Comparison of ENCODE assay signal across 8 cellular contexts in genomic region chr5:177403826-177404640, GRCh38. TPM values are rescaled to one million over a fixed set of nuclear protein-coding genes. Genes with fewer than 3 reads are reported as not detected.
DNase-seq lines count a peak whose midpoint lies in the region; ATAC-seq, FAIRE-seq and TF ChIP-seq lines count a peak whose summit lies in the region.

No MANE protein-coding gene starts in this region.

- H3K27ac ChIP-seq in testis = no peak overlapping the region

- no peaks in the 10 kb centered on the region for H3K27me3 ChIP-seq in testis

- H3K9me3 ChIP-seq in testis = no peaks in the 10 kb centered on the region

- 0% methylated on average over 13 to 77 of the region's 89 CpGs for WGBS in testis, 2 donors

- H3K36me3 Mint-ChIP-seq in IgD-negative memory B cell = no peaks in the 10 kb centered on the region

- H3K4me3 Mint-ChIP-seq in IgD-negative memory B cell = peak overlapping the region; percentile 77 to 92 (median 86)

- ATAC-seq in GM21529 (IDR thresholded peaks at IDR 0.05; ENCODE audit: unreplicated experiment) = peak; percentile 80

- peak; percentile 56 to 74 (median 74) for TF ChIP-seq CTCF in testis (IDR thresholded peaks at IDR 0.05)

- no peak for FAIRE-seq in frontal cortex (lab: Jason Lieb, UNC)

- DNase-seq in EL (peak; percentile 82), activated gamma-delta T cell (lab: John Stamatoyannopoulos, UW) (peak; percentile 70), frontal cortex (ENCODE audit: low spot score in 2 of 2) (peak; percentile 91 to 95), nucleus accumbens (lab: John Stamatoyannopoulos, UW) (peak in 47 of 56 donors; percentile 17 to 79 (median 48)), testis (peak; percentile 87)

- H3K27me3 Mint-ChIP-seq in IgD-negative memory B cell = peaks cover 15% of the 10 kb centered on the region

- H3K4me1 ChIP-seq in testis = peaks cover 21% of the 10 kb centered on the region

- H3K4me3 ChIP-seq in testis = peak overlapping the region; percentile 47 to 60

- peak overlapping the region in 2 of 3 donors; percentile 67 to 86 for H3K27ac Mint-ChIP-seq in IgD-negative memory B cell

- intact Hi-C loops in testis (cut with DNase I; ENCODE audit: low total_unique reads) = loop anchor here (5.0 kb wide), 1 partner anchor 53 kb away; no protein-coding TSS in a partner anchor

- TF ChIP-seq POLR2A in Raji (IDR thresholded peaks at IDR 0.05; ENCODE audit: insufficient read depth, low read depth, low read length) (peak; percentile 48), testis (IDR thresholded peaks at IDR 0.05) (no peak)

- no peaks in the 10 kb centered on the region for H3K9me3 Mint-ChIP-seq in IgD-negative memory B cell

- H3K36me3 ChIP-seq in testis (ENCODE audit: low read depth, missing control alignments) = no peaks in the 10 kb centered on the region

- peaks cover 10 to 25% (median 21%) of the 10 kb centered on the region in 3 donors for H3K4me1 Mint-ChIP-seq in IgD-negative memory B cell

RNA-seq across cellular contexts. Expression of gene PFN3, which starts 3.6 kb away (rescaled TPM):
- polyA plus RNA-seq in IgD-negative memory B cell (not detected), testis (ENCODE audit: insufficient read depth, low read depth, low replicate concordance) (7.4 TPM)
- total RNA-seq in frontal cortex (0.82 TPM), testis (10 to 100 TPM; 27.5 to 45.7 TPM)

RNA-seq across cellular contexts. Expression of gene F12, which starts 5.3 kb away (rescaled TPM):
- polyA plus RNA-seq in IgD-negative memory B cell = 0.78 TPM
- 2.4 TPM for total RNA-seq in frontal cortex
- 1 to 10 TPM; 5.3 to 5.8 TPM for total RNA-seq in testis
- 4.9 TPM for polyA plus RNA-seq in testis (ENCODE audit: insufficient read depth, low read depth, low replicate concordance)

RNA-seq across cellular contexts. Expression of gene SLC34A1, which starts 19.8 kb away (rescaled TPM):
- not detected for polyA plus RNA-seq in IgD-negative memory B cell
- not detected for total RNA-seq in frontal cortex
- under 1 TPM in 1 of 2 donors, not detected in 1; 0.19 TPM for total RNA-seq in testis
- polyA plus RNA-seq in testis (ENCODE audit: insufficient read depth, low read depth, low replicate concordance) = not detected

RNA-seq across cellular contexts. Expression of gene GRK6, which starts 22.4 kb away (rescaled TPM):
- 107 TPM for polyA plus RNA-seq in IgD-negative memory B cell
- total RNA-seq in frontal cortex = 25.7 TPM
- 10 to 100 TPM; 51.8 to 57.0 TPM for total RNA-seq in testis
- 32.6 TPM for polyA plus RNA-seq in testis (ENCODE audit: insufficient read depth, low read depth, low replicate concordance)

RNA-seq across cellular contexts. Expression of gene PRR7, which starts 42.6 kb away (rescaled TPM):
- polyA plus RNA-seq in IgD-negative memory B cell (23.1 TPM), testis (ENCODE audit: insufficient read depth, low read depth, low replicate concordance) (2.8 TPM)
- total RNA-seq in frontal cortex (12.2 TPM), testis (10 to 100 TPM; 19.9 to 23.2 TPM)

Comparison
In these comparisons a context has a peak if more than half of its experiments do, and no peak if none do; other contexts are left out.
1. RNA of gene PFN3, which starts 3.6 kb away (total RNA-seq): 27.5 to 45.7 TPM in testis; 0.82 TPM in frontal cortex (single experiment); every median in the first group is over 10 times any median in the second.
2. Peak in every context shown above with its lines, with median percentiles within 50 percentile points of each other: DNase-seq.